ENCODE assay signal across 9 cellular contexts in the genomic region with DNA sequence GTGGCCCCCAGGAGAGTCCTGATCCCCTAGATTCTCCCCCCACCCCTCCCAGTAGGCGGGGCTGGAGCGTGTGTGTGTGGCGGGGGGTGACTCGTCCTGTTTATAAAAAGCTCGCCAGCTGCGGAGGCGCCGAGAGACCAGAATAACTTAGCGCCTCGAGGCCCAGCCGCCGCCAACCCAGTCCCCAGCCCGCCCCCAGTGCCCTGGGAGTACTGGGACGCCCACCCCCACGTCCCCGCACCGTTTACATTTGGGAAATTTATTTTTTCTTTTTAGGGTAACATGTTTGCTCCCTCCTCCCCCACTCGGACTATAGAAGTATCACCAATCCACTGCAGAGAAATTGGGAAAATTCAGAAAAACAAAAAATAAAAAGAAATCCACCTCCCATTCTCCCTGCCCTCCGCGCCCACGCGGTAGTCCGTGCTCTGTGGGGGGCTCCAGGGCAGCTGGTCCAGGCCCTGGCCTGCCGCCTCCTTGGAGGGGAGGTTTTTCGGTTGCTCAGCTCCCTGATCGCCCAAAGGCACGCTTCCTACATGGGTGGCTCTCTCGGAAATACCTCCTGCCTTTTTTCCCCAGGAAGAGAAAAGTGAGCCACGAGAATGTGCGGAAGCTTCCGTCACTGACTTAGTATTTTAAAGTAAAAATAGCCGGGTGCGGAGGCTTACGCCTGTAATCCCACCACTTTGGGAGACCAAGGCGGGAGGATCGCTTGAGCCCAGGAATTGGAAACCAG. TPM values are rescaled to one million over a fixed set of nuclear protein-coding genes. Genes with fewer than 3 reads are reported as not detected.
DNase-seq lines count a peak whose midpoint lies in the region; ATAC-seq and TF ChIP-seq lines count a peak whose summit lies in the region.
"Had no signal": no experiment of that assay in that cellular context is flagged by ENCODE, and none has a peak within 500 bp of the region (broad histone marks: within the 10 kb centered on the region; RNA-seq: fewer than 3 reads in every experiment).

No MANE protein-coding gene starts in this region.

- H3K36me3 ChIP-seq in neutrophil (no peaks in the 10 kb centered on the region), aorta (ENCODE audit: control insufficient read depth in 1 of 2, insufficient read depth in 2 of 2, low read length in 1 of 2) (no peaks in the 10 kb centered on the region)

- H3K27ac Mint-ChIP-seq in activated naive CD8-positive, alpha-beta T cell treated with anti-CD3 and anti-CD28 coated beads, Interleukin-2, amount 50 U/mL, for 24 hours = no peak overlapping the region

- H3K27ac ChIP-seq in neutrophil = peak overlapping the region; percentile 67
- H3K27ac ChIP-seq in aorta (ENCODE audit: low read depth in 1 of 2, low read length in 2 of 2) = peak overlapping the region in 1 of 2 donors; percentile 87

- peaks cover 33% of the 10 kb centered on the region for H3K4me1 Mint-ChIP-seq in activated naive CD8-positive, alpha-beta T cell treated with anti-CD3 and anti-CD28 coated beads, Interleukin-2, amount 50 U/mL, for 24 hours

- no peaks in the 10 kb centered on the region for H3K9me3 ChIP-seq in neutrophil
- H3K9me3 ChIP-seq in aorta (ENCODE audit: control insufficient read depth, low read length) = no peaks in the 10 kb centered on the region

- DNase-seq in AG09309 (ENCODE audit: low read depth) = peak; percentile 39
- peak; percentile 72 for DNase-seq in HCEC 1CT
- DNase-seq in SHP77 treated with DMSO at 0.1 percent for 48 hours (lab: John Stamatoyannopoulos, UW) = peak; percentile 39
- DNase-seq in activated naive CD8-positive, alpha-beta T cell treated with anti-CD3 and anti-CD28 coated beads, Interleukin-2, amount 50 U/mL, for 24 hours = peak; percentile 65
- peak; percentile 63 to 89 (median 79) for DNase-seq in head of caudate nucleus
- peak; percentile 89 to 94 for DNase-seq in aorta

- H3K27me3 ChIP-seq in neutrophil = peaks cover 77% of the 10 kb centered on the region
- H3K27me3 ChIP-seq in aorta (ENCODE audit: control insufficient read depth in 1 of 2, insufficient read depth in 2 of 2, low read length in 1 of 2) = no peaks in the 10 kb centered on the region

- TF ChIP-seq CTCF in AG09309 (IDR thresholded peaks at IDR 0.05; ENCODE audit: control insufficient read depth, insufficient read depth, low read depth, low read length, missing control alignments) = no peak
- TF ChIP-seq CTCF in neutrophil (IDR thresholded peaks at IDR 0.05) = no peak

- no peak for ATAC-seq in activated naive CD8-positive, alpha-beta T cell treated with anti-CD3 and anti-CD28 coated beads, Interleukin-2, amount 50 U/mL, for 24 hours
- ATAC-seq in aorta (ENCODE audit: low FRiP score) (peak; percentile 51), GM19467 (IDR thresholded peaks at IDR 0.05; ENCODE audit: unreplicated experiment) (no peak)

- no peaks in the 10 kb centered on the region for H3K9me3 Mint-ChIP-seq in activated naive CD8-positive, alpha-beta T cell treated with anti-CD3 and anti-CD28 coated beads, Interleukin-2, amount 50 U/mL, for 24 hours

- 20 to 21% methylated on average over 36 of the region's 36 CpGs for WGBS in aorta, 2 donors

- H3K4me3 ChIP-seq in AG09309 (ENCODE audit: control insufficient read depth, low read depth, low read length) (peak overlapping the region; percentile 58), neutrophil (ENCODE audit: low read depth in 1 of 2, low read length in 1 of 2) (peak overlapping the region; percentile 79), aorta (ENCODE audit: low read length in 2 of 2) (peak overlapping the region; percentile 41 to 66)

- H3K4me3 Mint-ChIP-seq in activated naive CD8-positive, alpha-beta T cell treated with anti-CD3 and anti-CD28 coated beads, Interleukin-2, amount 50 U/mL, for 24 hours = peak overlapping the region; percentile 92

- H3K36me3 Mint-ChIP-seq in activated naive CD8-positive, alpha-beta T cell treated with anti-CD3 and anti-CD28 coated beads, Interleukin-2, amount 50 U/mL, for 24 hours (ENCODE audit: low read depth) = peaks cover 4% of the 10 kb centered on the region

- H3K4me1 ChIP-seq in neutrophil (ENCODE audit: control insufficient read depth in 1 of 2, insufficient read depth in 1 of 2, low read depth in 1 of 2, low read length in 1 of 2) = peaks cover 24 to 26% of the 10 kb centered on the region in 2 experiments
- peaks cover 0 to 3% of the 10 kb centered on the region in 2 donors for H3K4me1 ChIP-seq in aorta (ENCODE audit: control insufficient read depth in 1 of 2, insufficient read depth in 2 of 2, low read length in 2 of 2)

- intact Hi-C loops in head of caudate nucleus (cut with DNase I) (loop anchor here (10.0 kb wide), 1 partner anchor 209 kb away; a partner anchor contains a TSS), aorta (cut with DNase I) (loop anchor here (5.0 to 10.0 kb wide), 3 partner anchors 47 to 209 kb away; a partner anchor contains a TSS)

- H3K27me3 Mint-ChIP-seq in activated naive CD8-positive, alpha-beta T cell treated with anti-CD3 and anti-CD28 coated beads, Interleukin-2, amount 50 U/mL, for 24 hours = peaks cover 14% of the 10 kb centered on the region

RNA-seq across cellular contexts. Expression of a gene that starts 1.5 kb away (rescaled TPM):
- total RNA-seq in aorta = 1 to 10 TPM; 3.4 to 3.8 TPM
- polyA plus RNA-seq in aorta = 1 to 10 TPM; 2.1 to 2.6 TPM

RNA-seq across cellular contexts. Expression of a gene that starts 12.3 kb away (rescaled TPM):
- total RNA-seq in aorta = 1 to 10 TPM; 5.7 to 6.2 TPM
- polyA plus RNA-seq in aorta = 10 to 100 TPM in 1 of 2 donors, 1 to 10 TPM in 1; 6.1 to 12.2 TPM

RNA-seq across cellular contexts. Expression of a gene that starts 20.9 kb away (rescaled TPM):
- 1 to 10 TPM; 1.7 to 2.3 TPM for total RNA-seq in aorta
- polyA plus RNA-seq in aorta = under 1 TPM; 0.03 to 0.25 TPM
- total RNA-seq: subcutaneous adipose tissue had no signal

RNA-seq across cellular contexts. Expression of a gene that starts 31.7 kb away (rescaled TPM):
- total RNA-seq in aorta = 10 to 100 TPM; 85.2 to 92.7 TPM
- 100 to 1,000 TPM in 1 of 2 donors, 10 to 100 TPM in 1; 35.0 to 107 TPM for polyA plus RNA-seq in aorta

RNA-seq across cellular contexts. Expression of a gene that starts 52.4 kb away (rescaled TPM):
- total RNA-seq in aorta = 10 to 100 TPM; 14.1 to 21.8 TPM
- 1 to 10 TPM; 1.8 to 5.1 TPM for polyA plus RNA-seq in aorta

Comparison
In these comparisons a context has a peak if more than half of its experiments do, and no peak if none do; other contexts are left out.
1. DNase-seq: peak in every context shown above with its lines; median percentile 92 in aorta; 79 in head of caudate nucleus; 72 in HCEC 1CT; 65 in activated naive CD8-positive, alpha-beta T cell treated with anti-CD3 and anti-CD28 coated beads, Interleukin-2, amount 50 U/mL, for 24 hours; 39 in AG09309; 39 in SHP77 treated with DMSO at 0.1 percent for 48 hours.